Comparison of ENCODE assay signal across 15 cellular contexts in genomic region chr10:14371616-14372015, GRCh38.
"Had no signal": no experiment of that assay in that cellular context is flagged by ENCODE, and none has a peak within 500 bp of the region (broad histone marks: within the 10 kb centered on the region; RNA-seq: fewer than 3 reads in every experiment).

No MANE protein-coding gene starts in this region.

- H3K27ac ChIP-seq: ascending aorta, esophagus muscularis mucosa, prostate gland had no signal

- H3K36me3 ChIP-seq: ascending aorta, esophagus muscularis mucosa, prostate gland had no signal

- H3K4me3 ChIP-seq: ascending aorta, esophagus muscularis mucosa, prostate gland had no signal

- ATAC-seq: activated CD8-positive, alpha-beta T cell treated with anti-CD3 and anti-CD28 coated beads for 36 hours; activated naive CD8-positive, alpha-beta T cell treated with anti-CD3 and anti-CD28 coated beads, Interleukin-2, amount 50 U/mL, for 24 hours; left cardiac atrium; natural killer cell; sciatic nerve had no signal

- H3K4me1 ChIP-seq: ascending aorta, esophagus muscularis mucosa, prostate gland had no signal

- H3K9me3 ChIP-seq: ascending aorta, esophagus muscularis mucosa, prostate gland had no signal

- DNase-seq: activated CD4-positive, alpha-beta T cell treated with anti-CD3 and anti-CD28 coated beads for 4 hours; activated CD8-positive, alpha-beta memory T cell treated with anti-CD3 and anti-CD28 coated beads, Interleukin-2, amount 50 U/mL, for 4 hours; activated CD8-positive, alpha-beta T cell treated with anti-CD3 and anti-CD28 coated beads for 36 hours; activated naive CD4-positive, alpha-beta T cell; activated naive CD8-positive, alpha-beta T cell treated with anti-CD3 and anti-CD28 coated beads, Interleukin-2, amount 50 U/mL, for 24 hours; left cardiac atrium; mammary epithelial cell; natural killer cell; occipital lobe; stimulated activated CD4-positive, alpha-beta T cell treated with anti-CD3 and anti-CD28 coated beads, Interleukin-12 subunit alpha, Interleukin-12 subunit beta, amount 100 ng/mL, for 4 hours; stimulated activated naive CD4-positive, alpha-beta T cell treated with Interleukin-2 at 50 U/mL for 16 hours had no signal

- H3K27me3 ChIP-seq: ascending aorta, esophagus muscularis mucosa had no signal
